In the genomic region with DNA sequence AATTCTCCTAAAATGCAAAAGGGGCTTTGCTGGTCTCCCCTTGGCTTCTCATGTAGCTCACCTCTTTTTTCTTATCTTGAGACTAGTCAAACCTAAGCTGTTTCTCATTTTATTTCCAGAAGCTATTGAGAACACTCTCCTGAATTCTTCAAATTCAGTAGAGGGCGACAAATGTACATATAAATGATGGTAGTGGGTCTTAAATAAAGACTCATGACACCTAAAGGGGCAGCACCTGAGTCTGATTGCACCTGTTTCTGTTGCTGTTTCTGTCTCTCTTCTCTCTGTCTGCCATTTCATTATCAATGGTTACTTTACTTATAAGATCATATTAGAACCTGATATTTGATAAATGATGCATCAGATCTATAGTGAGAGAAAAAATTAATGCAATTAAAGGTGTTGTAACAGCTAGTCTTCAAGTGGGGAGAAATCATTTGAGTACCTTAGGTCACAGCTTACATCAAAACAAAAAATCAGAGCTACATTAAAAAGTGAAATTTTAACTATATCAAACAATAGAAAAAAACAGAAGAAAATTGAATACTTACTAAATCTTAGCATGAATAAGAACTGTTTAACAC, we compare ENCODE assay signal across 2 cellular contexts.
TF ChIP-seq lines count a peak whose summit lies in the region.

No MANE protein-coding gene starts in this region.

TF ChIP-seq in HEK293, 187 proteins besides CTCF, POLR2A, EP300 and RAD21:
- TF ChIP-seq ZNF174 (tag by site-specific recombination; IDR thresholded peaks at IDR 0.05) (no peak), ZNF548 (tag by site-specific recombination; IDR thresholded peaks at IDR 0.05) (no peak), ZNF654 (tag by site-specific recombination; IDR thresholded peaks at IDR 0.05; ENCODE audit: low read depth) (peak; percentile 62)
- TF ChIP-seq, protein P1, sequence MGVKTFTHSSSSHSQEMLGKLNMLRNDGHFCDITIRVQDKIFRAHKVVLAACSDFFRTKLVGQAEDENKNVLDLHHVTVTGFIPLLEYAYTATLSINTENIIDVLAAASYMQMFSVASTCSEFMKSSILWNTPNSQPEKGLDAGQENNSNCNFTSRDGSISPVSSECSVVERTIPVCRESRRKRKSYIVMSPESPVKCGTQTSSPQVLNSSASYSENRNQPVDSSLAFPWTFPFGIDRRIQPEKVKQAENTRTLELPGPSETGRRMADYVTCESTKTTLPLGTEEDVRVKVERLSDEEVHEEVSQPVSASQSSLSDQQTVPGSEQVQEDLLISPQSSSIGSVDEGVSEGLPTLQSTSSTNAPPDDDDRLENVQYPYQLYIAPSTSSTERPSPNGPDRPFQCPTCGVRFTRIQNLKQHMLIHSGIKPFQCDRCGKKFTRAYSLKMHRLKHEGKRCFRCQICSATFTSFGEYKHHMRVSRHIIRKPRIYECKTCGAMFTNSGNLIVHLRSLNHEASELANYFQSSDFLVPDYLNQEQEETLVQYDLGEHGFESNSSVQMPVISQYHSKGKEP (tag by site-specific recombination; IDR thresholded peaks at IDR 0.05): no peak

TF ChIP-seq in K562, 482 proteins besides CTCF, POLR2A, EP300 and RAD21:
- peak; percentile 77 for TF ChIP-seq MEIS2 (IDR thresholded peaks at IDR 0.05; ENCODE audit: partially characterized antibody)
- TF ChIP-seq ZNF175 (CRISPR knock-in tag; IDR thresholded peaks at IDR 0.05; ENCODE audit: low read depth): no peak
- TF ChIP-seq ZZZ3 (IDR thresholded peaks at IDR 0.05): no peak
- TF ChIP-seq ADNP (tag; IDR thresholded peaks at IDR 0.05): peak; percentile 36; the same call in 1 of the 2 replicates
- TF ChIP-seq, protein P2, sequence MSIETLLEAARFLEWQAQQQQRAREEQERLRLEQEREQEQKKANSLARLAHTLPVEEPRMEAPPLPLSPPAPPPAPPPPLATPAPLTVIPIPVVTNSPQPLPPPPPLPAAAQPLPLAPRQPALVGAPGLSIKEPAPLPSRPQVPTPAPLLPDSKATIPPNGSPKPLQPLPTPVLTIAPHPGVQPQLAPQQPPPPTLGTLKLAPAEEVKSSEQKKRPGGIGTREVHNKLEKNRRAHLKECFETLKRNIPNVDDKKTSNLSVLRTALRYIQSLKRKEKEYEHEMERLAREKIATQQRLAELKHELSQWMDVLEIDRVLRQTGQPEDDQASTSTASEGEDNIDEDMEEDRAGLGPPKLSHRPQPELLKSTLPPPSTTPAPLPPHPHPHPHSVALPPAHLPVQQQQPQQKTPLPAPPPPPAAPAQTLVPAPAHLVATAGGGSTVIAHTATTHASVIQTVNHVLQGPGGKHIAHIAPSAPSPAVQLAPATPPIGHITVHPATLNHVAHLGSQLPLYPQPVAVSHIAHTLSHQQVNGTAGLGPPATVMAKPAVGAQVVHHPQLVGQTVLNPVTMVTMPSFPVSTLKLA (conservative IDR thresholded peaks at IDR 0.05): 0 out of 4 replicates have a peak, but pooled peaks of 1 of the 2 experiments have one; percentile 25
- TF ChIP-seq GATAD2B (IDR thresholded peaks at IDR 0.05; ENCODE audit: borderline replicate concordance): 0 out of 2 replicates have a peak, but pooled peaks have one; percentile 37
- TF ChIP-seq, protein P3, sequence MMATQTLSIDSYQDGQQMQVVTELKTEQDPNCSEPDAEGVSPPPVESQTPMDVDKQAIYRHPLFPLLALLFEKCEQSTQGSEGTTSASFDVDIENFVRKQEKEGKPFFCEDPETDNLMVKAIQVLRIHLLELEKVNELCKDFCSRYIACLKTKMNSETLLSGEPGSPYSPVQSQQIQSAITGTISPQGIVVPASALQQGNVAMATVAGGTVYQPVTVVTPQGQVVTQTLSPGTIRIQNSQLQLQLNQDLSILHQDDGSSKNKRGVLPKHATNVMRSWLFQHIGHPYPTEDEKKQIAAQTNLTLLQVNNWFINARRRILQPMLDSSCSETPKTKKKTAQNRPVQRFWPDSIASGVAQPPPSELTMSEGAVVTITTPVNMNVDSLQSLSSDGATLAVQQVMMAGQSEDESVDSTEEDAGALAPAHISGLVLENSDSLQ (IDR thresholded peaks at IDR 0.05): peak; percentile 53; the same call in 1 of the 2 replicates
- TF ChIP-seq, protein P4, sequence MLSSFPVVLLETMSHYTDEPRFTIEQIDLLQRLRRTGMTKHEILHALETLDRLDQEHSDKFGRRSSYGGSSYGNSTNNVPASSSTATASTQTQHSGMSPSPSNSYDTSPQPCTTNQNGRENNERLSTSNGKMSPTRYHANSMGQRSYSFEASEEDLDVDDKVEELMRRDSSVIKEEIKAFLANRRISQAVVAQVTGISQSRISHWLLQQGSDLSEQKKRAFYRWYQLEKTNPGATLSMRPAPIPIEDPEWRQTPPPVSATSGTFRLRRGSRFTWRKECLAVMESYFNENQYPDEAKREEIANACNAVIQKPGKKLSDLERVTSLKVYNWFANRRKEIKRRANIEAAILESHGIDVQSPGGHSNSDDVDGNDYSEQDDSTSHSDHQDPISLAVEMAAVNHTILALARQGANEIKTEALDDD (IDR thresholded peaks at IDR 0.05): peak; percentile 54; the same call in 1 of the 2 replicates
- no peak for TF ChIP-seq HDAC3 (IDR thresholded peaks at IDR 0.05; ENCODE audit: borderline replicate concordance, partially characterized antibody)
- no peak for TF ChIP-seq SMAD1 (IDR thresholded peaks at IDR 0.05; ENCODE audit: low read depth, low read length, partially characterized antibody)
- TF ChIP-seq, protein P5, sequence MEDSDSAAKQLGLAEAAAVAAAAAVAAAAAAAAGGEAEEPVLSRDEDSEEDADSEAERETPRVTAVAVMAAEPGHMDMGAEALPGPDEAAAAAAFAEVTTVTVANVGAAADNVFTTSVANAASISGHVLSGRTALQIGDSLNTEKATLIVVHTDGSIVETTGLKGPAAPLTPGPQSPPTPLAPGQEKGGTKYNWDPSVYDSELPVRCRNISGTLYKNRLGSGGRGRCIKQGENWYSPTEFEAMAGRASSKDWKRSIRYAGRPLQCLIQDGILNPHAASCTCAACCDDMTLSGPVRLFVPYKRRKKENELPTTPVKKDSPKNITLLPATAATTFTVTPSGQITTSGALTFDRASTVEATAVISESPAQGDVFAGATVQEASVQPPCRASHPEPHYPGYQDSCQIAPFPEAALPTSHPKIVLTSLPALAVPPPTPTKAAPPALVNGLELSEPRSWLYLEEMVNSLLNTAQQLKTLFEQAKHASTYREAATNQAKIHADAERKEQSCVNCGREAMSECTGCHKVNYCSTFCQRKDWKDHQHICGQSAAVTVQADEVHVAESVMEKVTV (CRISPR knock-in tag; IDR thresholded peaks at IDR 0.05): peak; percentile 93
- TF ChIP-seq, protein P6, sequence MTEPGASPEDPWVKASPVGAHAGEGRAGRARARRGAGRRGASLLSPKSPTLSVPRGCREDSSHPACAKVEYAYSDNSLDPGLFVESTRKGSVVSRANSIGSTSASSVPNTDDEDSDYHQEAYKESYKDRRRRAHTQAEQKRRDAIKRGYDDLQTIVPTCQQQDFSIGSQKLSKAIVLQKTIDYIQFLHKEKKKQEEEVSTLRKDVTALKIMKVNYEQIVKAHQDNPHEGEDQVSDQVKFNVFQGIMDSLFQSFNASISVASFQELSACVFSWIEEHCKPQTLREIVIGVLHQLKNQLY (CRISPR knock-in tag; conservative IDR thresholded peaks at IDR 0.05): no peak
- 0 out of 4 replicates have a peak, but pooled peaks of 1 of the 2 experiments have one; percentile 18 for TF ChIP-seq MAZ (CRISPR knock-in tag; conservative IDR thresholded peaks at IDR 0.05 in 1 of 2, IDR thresholded peaks at IDR 0.05 in 1 of 2)
- TF ChIP-seq ARID1B (IDR thresholded peaks at IDR 0.05): 0 out of 2 replicates have a peak, but pooled peaks have one; percentile 9
- peak in 1 of 2 experiments; percentile 24; a peak in 1 of 4 replicates for TF ChIP-seq RCOR1 (IDR thresholded peaks at IDR 0.05; ENCODE audit: borderline replicate concordance in 1 of 2, low read depth in 2 of 2, low read length in 2 of 2)
- peak; percentile 49; the same call in 1 of the 2 replicates for TF ChIP-seq SMC3 (conservative IDR thresholded peaks at IDR 0.05; ENCODE audit: insufficient read depth, low read depth, low read length)
- TF ChIP-seq HCFC1 (IDR thresholded peaks at IDR 0.05; ENCODE audit: low read depth, low read length): no peak
- TF ChIP-seq DDX20 (tag; IDR thresholded peaks at IDR 0.05; ENCODE audit: low read depth): 0 out of 2 replicates have a peak, but pooled peaks have one; percentile 9
- TF ChIP-seq, protein P7, sequence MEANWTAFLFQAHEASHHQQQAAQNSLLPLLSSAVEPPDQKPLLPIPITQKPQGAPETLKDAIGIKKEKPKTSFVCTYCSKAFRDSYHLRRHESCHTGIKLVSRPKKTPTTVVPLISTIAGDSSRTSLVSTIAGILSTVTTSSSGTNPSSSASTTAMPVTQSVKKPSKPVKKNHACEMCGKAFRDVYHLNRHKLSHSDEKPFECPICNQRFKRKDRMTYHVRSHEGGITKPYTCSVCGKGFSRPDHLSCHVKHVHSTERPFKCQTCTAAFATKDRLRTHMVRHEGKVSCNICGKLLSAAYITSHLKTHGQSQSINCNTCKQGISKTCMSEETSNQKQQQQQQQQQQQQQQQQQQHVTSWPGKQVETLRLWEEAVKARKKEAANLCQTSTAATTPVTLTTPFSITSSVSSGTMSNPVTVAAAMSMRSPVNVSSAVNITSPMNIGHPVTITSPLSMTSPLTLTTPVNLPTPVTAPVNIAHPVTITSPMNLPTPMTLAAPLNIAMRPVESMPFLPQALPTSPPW (CRISPR knock-in tag; IDR thresholded peaks at IDR 0.05): 0 out of 2 replicates have a peak, but pooled peaks have one; percentile 15
- TF ChIP-seq BRD9 (IDR thresholded peaks at IDR 0.05; ENCODE audit: low read depth, partially characterized antibody): peak; percentile 59
- TF ChIP-seq, protein P8, sequence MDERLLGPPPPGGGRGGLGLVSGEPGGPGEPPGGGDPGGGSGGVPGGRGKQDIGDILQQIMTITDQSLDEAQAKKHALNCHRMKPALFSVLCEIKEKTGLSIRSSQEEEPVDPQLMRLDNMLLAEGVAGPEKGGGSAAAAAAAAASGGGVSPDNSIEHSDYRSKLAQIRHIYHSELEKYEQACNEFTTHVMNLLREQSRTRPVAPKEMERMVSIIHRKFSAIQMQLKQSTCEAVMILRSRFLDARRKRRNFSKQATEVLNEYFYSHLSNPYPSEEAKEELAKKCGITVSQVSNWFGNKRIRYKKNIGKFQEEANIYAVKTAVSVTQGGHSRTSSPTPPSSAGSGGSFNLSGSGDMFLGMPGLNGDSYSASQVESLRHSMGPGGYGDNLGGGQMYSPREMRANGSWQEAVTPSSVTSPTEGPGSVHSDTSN (CRISPR knock-in tag; IDR thresholded peaks at IDR 0.05; ENCODE audit: low read depth): no peak
- TF ChIP-seq, protein P8 (tag; conservative IDR thresholded peaks at IDR 0.05; ENCODE audit: low read depth): peak; percentile 67
- TF ChIP-seq ZNF586 (CRISPR knock-in tag; conservative IDR thresholded peaks at IDR 0.05): no peak
- peak; percentile 26; the same call in 1 of the 2 replicates for TF ChIP-seq JUND (IDR thresholded peaks at IDR 0.05; ENCODE audit: borderline replicate concordance, low read depth, low read length)
- TF ChIP-seq JUND (tag; IDR thresholded peaks at IDR 0.05; ENCODE audit: borderline replicate concordance, low read depth, low read length): no peak
- TF ChIP-seq POLR3A (IDR thresholded peaks at IDR 0.05; ENCODE audit: borderline replicate concordance, extremely low read depth, insufficient read depth, insufficient read length): no peak
- TF ChIP-seq ARID2 (IDR thresholded peaks at IDR 0.05): peak; percentile 88
- TF ChIP-seq NR1H2 (CRISPR knock-in tag; IDR thresholded peaks at IDR 0.05): no peak
- TF ChIP-seq ZEB2 (IDR thresholded peaks at IDR 0.05): peak; percentile 67; the same call in 1 of the 2 replicates
- TF ChIP-seq, protein P9, sequence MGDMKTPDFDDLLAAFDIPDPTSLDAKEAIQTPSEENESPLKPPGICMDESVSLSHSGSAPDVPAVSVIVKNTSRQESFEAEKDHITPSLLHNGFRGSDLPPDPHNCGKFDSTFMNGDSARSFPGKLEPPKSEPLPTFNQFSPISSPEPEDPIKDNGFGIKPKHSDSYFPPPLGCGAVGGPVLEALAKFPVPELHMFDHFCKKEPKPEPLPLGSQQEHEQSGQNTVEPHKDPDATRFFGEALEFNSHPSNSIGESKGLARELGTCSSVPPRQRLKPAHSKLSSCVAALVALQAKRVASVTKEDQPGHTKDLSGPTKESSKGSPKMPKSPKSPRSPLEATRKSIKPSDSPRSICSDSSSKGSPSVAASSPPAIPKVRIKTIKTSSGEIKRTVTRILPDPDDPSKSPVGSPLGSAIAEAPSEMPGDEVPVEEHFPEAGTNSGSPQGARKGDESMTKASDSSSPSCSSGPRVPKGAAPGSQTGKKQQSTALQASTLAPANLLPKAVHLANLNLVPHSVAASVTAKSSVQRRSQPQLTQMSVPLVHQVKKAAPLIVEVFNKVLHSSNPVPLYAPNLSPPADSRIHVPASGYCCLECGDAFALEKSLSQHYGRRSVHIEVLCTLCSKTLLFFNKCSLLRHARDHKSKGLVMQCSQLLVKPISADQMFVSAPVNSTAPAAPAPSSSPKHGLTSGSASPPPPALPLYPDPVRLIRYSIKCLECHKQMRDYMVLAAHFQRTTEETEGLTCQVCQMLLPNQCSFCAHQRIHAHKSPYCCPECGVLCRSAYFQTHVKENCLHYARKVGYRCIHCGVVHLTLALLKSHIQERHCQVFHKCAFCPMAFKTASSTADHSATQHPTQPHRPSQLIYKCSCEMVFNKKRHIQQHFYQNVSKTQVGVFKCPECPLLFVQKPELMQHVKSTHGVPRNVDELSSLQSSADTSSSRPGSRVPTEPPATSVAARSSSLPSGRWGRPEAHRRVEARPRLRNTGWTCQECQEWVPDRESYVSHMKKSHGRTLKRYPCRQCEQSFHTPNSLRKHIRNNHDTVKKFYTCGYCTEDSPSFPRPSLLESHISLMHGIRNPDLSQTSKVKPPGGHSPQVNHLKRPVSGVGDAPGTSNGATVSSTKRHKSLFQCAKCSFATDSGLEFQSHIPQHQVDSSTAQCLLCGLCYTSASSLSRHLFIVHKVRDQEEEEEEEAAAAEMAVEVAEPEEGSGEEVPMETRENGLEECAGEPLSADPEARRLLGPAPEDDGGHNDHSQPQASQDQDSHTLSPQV (IDR thresholded peaks at IDR 0.05): peak; percentile 63; the same call in 1 of the 2 replicates
- 0 out of 2 replicates have a peak, but pooled peaks have one; percentile 20 for TF ChIP-seq KLF16 (IDR thresholded peaks at IDR 0.05)
- TF ChIP-seq CC2D1A (IDR thresholded peaks at IDR 0.05): peak; percentile 73; the same call in 1 of the 2 replicates
